In the genomic region with DNA sequence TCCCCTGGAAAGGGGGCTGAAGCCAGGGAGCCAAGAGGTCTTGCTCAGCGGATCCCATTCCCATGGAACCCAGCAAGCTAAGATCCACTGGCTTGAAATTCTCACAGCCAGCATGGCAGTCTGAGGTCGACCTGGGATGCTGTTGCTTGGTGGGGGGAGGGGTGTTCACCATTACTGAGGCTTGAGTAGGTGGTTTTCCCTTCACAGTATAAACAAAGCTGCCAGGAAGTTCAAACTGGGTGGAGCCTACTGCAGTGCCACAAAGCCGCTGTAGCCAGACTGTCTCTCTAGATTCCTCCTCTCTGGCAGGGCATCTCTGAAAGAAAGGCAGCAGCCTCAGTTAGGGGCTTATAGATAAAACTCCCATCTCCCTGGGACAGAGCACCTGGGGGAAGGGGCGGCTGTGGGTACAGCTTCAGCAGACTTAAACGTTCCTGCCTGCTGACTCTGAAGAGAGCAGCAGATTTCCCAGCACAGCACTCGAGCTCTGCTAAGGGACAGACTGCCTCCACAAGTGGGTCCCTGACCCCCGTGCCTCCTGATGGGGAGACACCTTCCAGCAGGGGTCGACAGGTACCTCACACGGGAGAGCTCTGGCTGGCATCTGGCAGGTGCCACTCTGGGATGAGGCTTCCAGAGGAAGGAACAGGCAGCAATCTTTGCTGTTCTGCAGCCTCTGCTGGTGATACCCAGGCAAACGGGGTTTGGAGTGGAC, we compare ENCODE assay signal across 8 cellular contexts. TPM values are rescaled to one million over a fixed set of nuclear protein-coding genes. Genes with fewer than 3 reads are reported as not detected.
DNase-seq lines count a peak whose midpoint lies in the region; ATAC-seq lines count a peak whose summit lies in the region.
"Not testable (repeated sequence)": the region's sequence is repeated elsewhere in the genome, so short reads cannot be mapped to it uniquely, and the experiment has no call there.

No MANE protein-coding gene starts in this region.

- H3K36me3 ChIP-seq in CD8-positive, alpha-beta memory T cell (ENCODE audit: insufficient read depth, low read length); naive thymus-derived CD4-positive, alpha-beta T cell (ENCODE audit: control insufficient read depth in 2 of 3, insufficient read depth in 3 of 3, low read length in 3 of 3); thymus (ENCODE audit: control insufficient read depth, insufficient read depth): not testable (repeated sequence)

- WGBS in thymus: 65% methylated on average over 10 of the region's 10 CpGs

- H3K27ac ChIP-seq in CD8-positive, alpha-beta memory T cell (ENCODE audit: low read depth, low read length); naive thymus-derived CD4-positive, alpha-beta T cell (ENCODE audit: low read depth, low read length): not testable (repeated sequence)
- H3K27ac ChIP-seq in thymus (ENCODE audit: low read depth): peak overlapping the region; percentile 18

- DNase-seq in CD8-positive, alpha-beta memory T cell: peak in 4 of 5 donors; percentile 4 to 62 (median 36)
- DNase-seq in KBM-7: peak; percentile 50
- DNase-seq in T-cell: peak; percentile 7 to 68 (median 43)
- DNase-seq in activated CD4-positive, alpha-beta T cell treated with anti-CD3 and anti-CD28 coated beads, Interleukin-2, amount 10 ng/mL, durations not matched to agents 7 days and 5 days: peak; percentile 70
- DNase-seq in amniotic epithelial cell (ENCODE audit: low read depth): peak; percentile 14
- peak in 7 of 9 donors; percentile 20 to 68 (median 51) for DNase-seq in naive thymus-derived CD4-positive, alpha-beta T cell

- peaks cover 24 to 37% (median 33%) of the 10 kb centered on the region in 3 donors for H3K4me1 Mint-ChIP-seq in CD8-positive, alpha-beta memory T cell
- H3K4me1 Mint-ChIP-seq in T-cell: peaks cover 32 to 36% (median 34%) of the 10 kb centered on the region in 3 donors
- peaks cover 38% of the 10 kb centered on the region for H3K4me1 Mint-ChIP-seq in activated CD4-positive, alpha-beta T cell treated with anti-CD3 and anti-CD28 coated beads, Interleukin-2, amount 10 ng/mL, durations not matched to agents 7 days and 5 days
- not testable (repeated sequence) for H3K4me1 Mint-ChIP-seq in activated T-helper 17 cell treated with anti-CD3 and anti-CD28 coated beads, Interleukin-2, amount 50 U/mL, for 72 hours
- H3K4me1 Mint-ChIP-seq in naive thymus-derived CD4-positive, alpha-beta T cell: peaks cover 4 to 36% (median 33%) of the 10 kb centered on the region in 7 donors

- in situ Hi-C loops in KBM-7 (cut with MboI; ENCODE audit: low pct_unique_long_range_greater_than_20kb, low sequenced_read_pairs): loop anchor here (25.0 kb wide), 1 partner anchor 970 kb away; no protein-coding TSS in a partner anchor

- H3K4me3 Mint-ChIP-seq in CD8-positive, alpha-beta memory T cell: peak overlapping the region in 6 of 7 donors; percentile 30 to 73 (median 50)
- H3K4me3 Mint-ChIP-seq in T-cell: peak overlapping the region in 1 of 3 donors; percentile 59
- not testable (repeated sequence) for H3K4me3 Mint-ChIP-seq in activated CD4-positive, alpha-beta T cell treated with anti-CD3 and anti-CD28 coated beads, Interleukin-2, amount 10 ng/mL, durations not matched to agents 7 days and 5 days
- peak overlapping the region; percentile 36 for H3K4me3 Mint-ChIP-seq in activated T-helper 17 cell treated with anti-CD3 and anti-CD28 coated beads, Interleukin-2, amount 50 U/mL, for 72 hours
- H3K4me3 Mint-ChIP-seq in naive thymus-derived CD4-positive, alpha-beta T cell: peak overlapping the region; percentile 33 to 71 (median 58)

- peak; percentile 78 to 99 (median 92) for ATAC-seq in T-cell (replicated peaks in 1 of 4)
- ATAC-seq in activated T-helper 17 cell treated with anti-CD3 and anti-CD28 coated beads, Interleukin-2, amount 50 U/mL, for 72 hours (replicated peaks): peak; percentile 62
- ATAC-seq in naive thymus-derived CD4-positive, alpha-beta T cell: peak; percentile 75

- peaks cover 3 to 36% (median 20%) of the 10 kb centered on the region in 3 donors for H3K36me3 Mint-ChIP-seq in CD8-positive, alpha-beta memory T cell
- peaks cover 48% of the 10 kb centered on the region for H3K36me3 Mint-ChIP-seq in T-cell
- H3K36me3 Mint-ChIP-seq in activated CD4-positive, alpha-beta T cell treated with anti-CD3 and anti-CD28 coated beads, Interleukin-2, amount 10 ng/mL, durations not matched to agents 7 days and 5 days (ENCODE audit: low read depth): peaks cover 33% of the 10 kb centered on the region
- not testable (repeated sequence) for H3K36me3 Mint-ChIP-seq in activated T-helper 17 cell treated with anti-CD3 and anti-CD28 coated beads, Interleukin-2, amount 50 U/mL, for 72 hours (ENCODE audit: low read depth)
- peaks cover 16 to 58% (median 29%) of the 10 kb centered on the region in 5 donors for H3K36me3 Mint-ChIP-seq in naive thymus-derived CD4-positive, alpha-beta T cell

- intact Hi-C loops in naive thymus-derived CD4-positive, alpha-beta T cell (cut with micrococcal nuclease): loop anchor here (1.0 to 5.0 kb wide), 2 partner anchors 16 to 340 kb away; partner anchors contain the start of genes ASTE1 (in 2 of the 2), NEK11 (in 2 of the 2) and NUDT16 (in 1 of the 2)

- not testable (repeated sequence) for H3K27me3 ChIP-seq in CD8-positive, alpha-beta memory T cell (ENCODE audit: insufficient read depth, low read length, poor library complexity, severe bottlenecking); naive thymus-derived CD4-positive, alpha-beta T cell (ENCODE audit: control insufficient read depth in 2 of 2, insufficient read depth in 2 of 2, low read length in 2 of 2); thymus (ENCODE audit: control insufficient read depth, insufficient read depth)

- not testable (repeated sequence) for H3K9me3 ChIP-seq in CD8-positive, alpha-beta memory T cell (ENCODE audit: low read length); thymus (ENCODE audit: control insufficient read depth)
- H3K9me3 ChIP-seq in naive thymus-derived CD4-positive, alpha-beta T cell (ENCODE audit: control insufficient read depth in 2 of 3, low read length in 3 of 3): peaks cover 0 to 22% (median 4%) of the 10 kb centered on the region in 3 experiments

- CTCF ChIA-PET in CD8-positive, alpha-beta memory T cell (lab: Charles Lee): interaction anchor here (1.5 kb wide), 1 partner anchor 9 kb away, joined by 11 read pairs; no protein-coding TSS in a partner anchor
- CTCF ChIA-PET in T-cell (lab: Charles Lee): interaction anchor here (0.6 to 2.2 kb wide), 3 partner anchors 9 to 288 kb away, joined by 3 to 12 read pairs (median 9); no protein-coding TSS in a partner anchor
- CTCF ChIA-PET in activated CD4-positive, alpha-beta T cell treated with anti-CD3 and anti-CD28 coated beads, Interleukin-2, amount 10 ng/mL, durations not matched to agents 7 days and 5 days (lab: Charles Lee): interaction anchor here (1.2 to 1.7 kb wide), 2 partner anchors 9 to 20 kb away, joined by 3 to 4 read pairs; no protein-coding TSS in a partner anchor
- CTCF ChIA-PET in naive thymus-derived CD4-positive, alpha-beta T cell (lab: Charles Lee): interaction anchor here (2.2 kb wide), 1 partner anchor 10 kb away, joined by 6 read pairs; no protein-coding TSS in a partner anchor

- POLR2A ChIA-PET in CD8-positive, alpha-beta memory T cell (lab: Charles Lee); activated CD4-positive, alpha-beta T cell treated with anti-CD3 and anti-CD28 coated beads, Interleukin-2, amount 10 ng/mL, durations not matched to agents 7 days and 5 days (lab: Charles Lee): not testable (repeated sequence)
- POLR2A ChIA-PET in T-cell (lab: Charles Lee): interaction anchor here (0.7 to 1.5 kb wide), 2 partner anchors 18 to 338 kb away, joined by 3 read pairs; no protein-coding TSS in a partner anchor
- POLR2A ChIA-PET in naive thymus-derived CD4-positive, alpha-beta T cell (lab: Charles Lee): interaction anchor here (0.7 to 3.5 kb wide), 5 partner anchors 9 to 457 kb away, joined by 3 to 25 read pairs (median 3); partner anchors contain the start of genes ASTE1 and NEK11

- H3K4me3 ChIP-seq in CD8-positive, alpha-beta memory T cell (ENCODE audit: low read length): peak overlapping the region; percentile 40
- peak overlapping the region; percentile 28 for H3K4me3 ChIP-seq in naive thymus-derived CD4-positive, alpha-beta T cell (ENCODE audit: low read length)
- not testable (repeated sequence) for H3K4me3 ChIP-seq in thymus (ENCODE audit: low read length)

- H3K9me3 Mint-ChIP-seq in CD8-positive, alpha-beta memory T cell: peaks cover 24 to 41% (median 33%) of the 10 kb centered on the region in 5 donors
- H3K9me3 Mint-ChIP-seq in T-cell: peaks cover 11 to 42% (median 31%) of the 10 kb centered on the region in 3 donors
- peaks cover 30% of the 10 kb centered on the region for H3K9me3 Mint-ChIP-seq in activated CD4-positive, alpha-beta T cell treated with anti-CD3 and anti-CD28 coated beads, Interleukin-2, amount 10 ng/mL, durations not matched to agents 7 days and 5 days
- peaks cover 18% of the 10 kb centered on the region for H3K9me3 Mint-ChIP-seq in activated T-helper 17 cell treated with anti-CD3 and anti-CD28 coated beads, Interleukin-2, amount 50 U/mL, for 72 hours
- H3K9me3 Mint-ChIP-seq in naive thymus-derived CD4-positive, alpha-beta T cell: peaks cover 12 to 74% (median 42%) of the 10 kb centered on the region in 11 donors

- not testable (repeated sequence) for H3K27me3 Mint-ChIP-seq in CD8-positive, alpha-beta memory T cell; T-cell; activated T-helper 17 cell treated with anti-CD3 and anti-CD28 coated beads, Interleukin-2, amount 50 U/mL, for 72 hours
- H3K27me3 Mint-ChIP-seq in activated CD4-positive, alpha-beta T cell treated with anti-CD3 and anti-CD28 coated beads, Interleukin-2, amount 10 ng/mL, durations not matched to agents 7 days and 5 days: peaks cover 21% of the 10 kb centered on the region
- peaks cover 0 to 29% (median 0%) of the 10 kb centered on the region in 5 donors for H3K27me3 Mint-ChIP-seq in naive thymus-derived CD4-positive, alpha-beta T cell

- H3K4me1 ChIP-seq in CD8-positive, alpha-beta memory T cell (ENCODE audit: insufficient read depth, low read length): peaks cover 18% of the 10 kb centered on the region
- H3K4me1 ChIP-seq in naive thymus-derived CD4-positive, alpha-beta T cell (ENCODE audit: control insufficient read depth in 2 of 2, insufficient read depth in 2 of 2, low read length in 2 of 2): peaks cover 10 to 17% of the 10 kb centered on the region in 2 donors
- H3K4me1 ChIP-seq in thymus (ENCODE audit: control insufficient read depth, insufficient read depth, low read length): not testable (repeated sequence)

- H3K27ac Mint-ChIP-seq in CD8-positive, alpha-beta memory T cell: peak overlapping the region; percentile 42 to 90 (median 68)
- peak overlapping the region; percentile 89 for H3K27ac Mint-ChIP-seq in T-cell
- peak overlapping the region; percentile 88 for H3K27ac Mint-ChIP-seq in activated CD4-positive, alpha-beta T cell treated with anti-CD3 and anti-CD28 coated beads, Interleukin-2, amount 10 ng/mL, durations not matched to agents 7 days and 5 days
- peak overlapping the region; percentile 59 for H3K27ac Mint-ChIP-seq in activated T-helper 17 cell treated with anti-CD3 and anti-CD28 coated beads, Interleukin-2, amount 50 U/mL, for 72 hours
- peak overlapping the region; percentile 72 to 91 (median 81) for H3K27ac Mint-ChIP-seq in naive thymus-derived CD4-positive, alpha-beta T cell

RNA-seq across cellular contexts. Expression of gene NEK11, which starts 15.8 kb away (rescaled TPM):
- total RNA-seq in CD8-positive, alpha-beta memory T cell: 1 to 10 TPM; 2.4 to 2.8 TPM
- polyA plus RNA-seq in CD8-positive, alpha-beta memory T cell: 1.4 TPM
- total RNA-seq in T-cell: 1 to 10 TPM; 3.8 to 6.5 (median 4.5) TPM
- total RNA-seq in activated CD4-positive, alpha-beta T cell treated with anti-CD3 and anti-CD28 coated beads, Interleukin-2, amount 10 ng/mL, durations not matched to agents 7 days and 5 days: 1 to 10 TPM; 1.1 to 1.6 TPM
- total RNA-seq in activated T-helper 17 cell treated with anti-CD3 and anti-CD28 coated beads, Interleukin-2, amount 50 U/mL, for 72 hours: 1 to 10 TPM; 3.1 to 3.2 TPM
- total RNA-seq in naive thymus-derived CD4-positive, alpha-beta T cell: 1 to 10 TPM; 1.7 to 9.0 (median 5.3) TPM
- polyA plus RNA-seq in naive thymus-derived CD4-positive, alpha-beta T cell: 1 to 10 TPM; 1.5 to 1.6 TPM
- 3.2 TPM for polyA plus RNA-seq in thymus

RNA-seq across cellular contexts. Expression of gene ASTE1, which starts 15.8 kb away (rescaled TPM):
- total RNA-seq in CD8-positive, alpha-beta memory T cell: 10 to 100 TPM; 11.9 to 13.7 TPM
- polyA plus RNA-seq in CD8-positive, alpha-beta memory T cell: 24.0 TPM
- total RNA-seq in T-cell: 10 to 100 TPM; 20.4 to 24.7 (median 22.5) TPM
- 10 to 100 TPM; 13.7 to 15.1 TPM for total RNA-seq in activated CD4-positive, alpha-beta T cell treated with anti-CD3 and anti-CD28 coated beads, Interleukin-2, amount 10 ng/mL, durations not matched to agents 7 days and 5 days
- total RNA-seq in activated T-helper 17 cell treated with anti-CD3 and anti-CD28 coated beads, Interleukin-2, amount 50 U/mL, for 72 hours: 10 to 100 TPM in 1 of 2 donors, 1 to 10 TPM in 1; 6.5 to 11.8 TPM
- 10 to 100 TPM; 18.7 to 38.5 (median 27.0) TPM for total RNA-seq in naive thymus-derived CD4-positive, alpha-beta T cell
- 10 to 100 TPM; 23.6 to 34.3 TPM for polyA plus RNA-seq in naive thymus-derived CD4-positive, alpha-beta T cell
- polyA plus RNA-seq in thymus: 8.1 TPM

Comparison
In these comparisons a context has a peak if more than half of its experiments do, and no peak if none do; other contexts are left out.
1. DNase-seq: peak in every context shown above with its lines; median percentile 70 in activated CD4-positive, alpha-beta T cell treated with anti-CD3 and anti-CD28 coated beads, Interleukin-2, amount 10 ng/mL, durations not matched to agents 7 days and 5 days; 51 in naive thymus-derived CD4-positive, alpha-beta T cell; 50 in KBM-7; 43 in T-cell; 36 in CD8-positive, alpha-beta memory T cell; 14 in amniotic epithelial cell.